2 cellular contexts compared by ENCODE assay signal in genomic region chr9:123063896-123064295, GRCh38.
TF ChIP-seq lines count a peak whose summit lies in the region.

No MANE protein-coding gene starts in this region.

TF ChIP-seq in GM23338, 12 proteins besides CTCF, POLR2A, EP300 and RAD21:
- TF ChIP-seq, protein P1, sequence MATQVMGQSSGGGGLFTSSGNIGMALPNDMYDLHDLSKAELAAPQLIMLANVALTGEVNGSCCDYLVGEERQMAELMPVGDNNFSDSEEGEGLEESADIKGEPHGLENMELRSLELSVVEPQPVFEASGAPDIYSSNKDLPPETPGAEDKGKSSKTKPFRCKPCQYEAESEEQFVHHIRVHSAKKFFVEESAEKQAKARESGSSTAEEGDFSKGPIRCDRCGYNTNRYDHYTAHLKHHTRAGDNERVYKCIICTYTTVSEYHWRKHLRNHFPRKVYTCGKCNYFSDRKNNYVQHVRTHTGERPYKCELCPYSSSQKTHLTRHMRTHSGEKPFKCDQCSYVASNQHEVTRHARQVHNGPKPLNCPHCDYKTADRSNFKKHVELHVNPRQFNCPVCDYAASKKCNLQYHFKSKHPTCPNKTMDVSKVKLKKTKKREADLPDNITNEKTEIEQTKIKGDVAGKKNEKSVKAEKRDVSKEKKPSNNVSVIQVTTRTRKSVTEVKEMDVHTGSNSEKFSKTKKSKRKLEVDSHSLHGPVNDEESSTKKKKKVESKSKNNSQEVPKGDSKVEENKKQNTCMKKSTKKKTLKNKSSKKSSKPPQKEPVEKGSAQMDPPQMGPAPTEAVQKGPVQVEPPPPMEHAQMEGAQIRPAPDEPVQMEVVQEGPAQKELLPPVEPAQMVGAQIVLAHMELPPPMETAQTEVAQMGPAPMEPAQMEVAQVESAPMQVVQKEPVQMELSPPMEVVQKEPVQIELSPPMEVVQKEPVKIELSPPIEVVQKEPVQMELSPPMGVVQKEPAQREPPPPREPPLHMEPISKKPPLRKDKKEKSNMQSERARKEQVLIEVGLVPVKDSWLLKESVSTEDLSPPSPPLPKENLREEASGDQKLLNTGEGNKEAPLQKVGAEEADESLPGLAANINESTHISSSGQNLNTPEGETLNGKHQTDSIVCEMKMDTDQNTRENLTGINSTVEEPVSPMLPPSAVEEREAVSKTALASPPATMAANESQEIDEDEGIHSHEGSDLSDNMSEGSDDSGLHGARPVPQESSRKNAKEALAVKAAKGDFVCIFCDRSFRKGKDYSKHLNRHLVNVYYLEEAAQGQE (IDR thresholded peaks at IDR 0.05; ENCODE audit: unreplicated experiment), result no peak
- TF ChIP-seq ETS1 (IDR thresholded peaks at IDR 0.05) (no peak), ZNF114 (CRISPR knock-in tag; IDR thresholded peaks at IDR 0.05) (no peak), NANOG (IDR thresholded peaks at IDR 0.05; ENCODE audit: borderline replicate concordance) (no peak), JUNB (IDR thresholded peaks at IDR 0.05; ENCODE audit: unreplicated experiment) (no peak), STAT1 (IDR thresholded peaks at IDR 0.05; ENCODE audit: unreplicated experiment) (no peak), EZH2 (IDR thresholded peaks at IDR 0.05; ENCODE audit: low read depth, unreplicated experiment) (no peak), POLR2AphosphoS5 (IDR thresholded peaks at IDR 0.05; ENCODE audit: low read depth) (no peak), EZH2phosphoT487 (IDR thresholded peaks at IDR 0.05; ENCODE audit: unreplicated experiment) (no peak), ZNF331 (CRISPR knock-in tag; IDR thresholded peaks at IDR 0.05; ENCODE audit: low read depth) (no peak), ZNF462 (CRISPR knock-in tag; IDR thresholded peaks at IDR 0.05) (no peak), CREB1 (CRISPR knock-in tag; IDR thresholded peaks at IDR 0.05; ENCODE audit: low read depth) (no peak)

TF ChIP-seq in IMR-90, 13 proteins besides CTCF, POLR2A, EP300 and RAD21:
- TF ChIP-seq RCOR1 (IDR thresholded peaks at IDR 0.05; ENCODE audit: insufficient replicate concordance, low read length), result no peak
- no peak for TF ChIP-seq FOS (IDR thresholded peaks at IDR 0.05; ENCODE audit: low read depth, low read length)
- no peak for TF ChIP-seq MAFK (IDR thresholded peaks at IDR 0.05; ENCODE audit: low read depth, low read length)
- TF ChIP-seq RFX5 (IDR thresholded peaks at IDR 0.05; ENCODE audit: low read depth, low read length), result no peak
- TF ChIP-seq USF2 (IDR thresholded peaks at IDR 0.05; ENCODE audit: low read depth, low read length), result no peak
- no peak for TF ChIP-seq ELK1 (IDR thresholded peaks at IDR 0.05; ENCODE audit: borderline replicate concordance, low read depth, low read length)
- TF ChIP-seq CEBPB (IDR thresholded peaks at IDR 0.05; ENCODE audit: low read depth, low read length), result no peak
- no peak for TF ChIP-seq MXI1 (IDR thresholded peaks at IDR 0.05; ENCODE audit: borderline replicate concordance, low read depth, low read length)
- TF ChIP-seq SMC3 (IDR thresholded peaks at IDR 0.05; ENCODE audit: low read depth, low read length), result no peak
- TF ChIP-seq CHD1 (IDR thresholded peaks at IDR 0.05; ENCODE audit: low read depth, low read length), result no peak
- TF ChIP-seq BHLHE40 (IDR thresholded peaks at IDR 0.05; ENCODE audit: low read depth, low read length), result no peak
- no peak for TF ChIP-seq MAZ (IDR thresholded peaks at IDR 0.05; ENCODE audit: borderline replicate concordance, low read depth, low read length)
- TF ChIP-seq NFE2L2 (IDR thresholded peaks at IDR 0.05; ENCODE audit: low read depth, low read length), result no peak
